Comparison of ENCODE assay signal across 11 cellular contexts in genomic region chr1:25694167-25694566, GRCh38.
DNase-seq lines count a peak whose midpoint lies in the region; ATAC-seq and TF ChIP-seq lines count a peak whose summit lies in the region.
"Had no signal": no experiment of that assay in that cellular context is flagged by ENCODE, and none has a peak within 500 bp of the region (broad histone marks: within the 10 kb centered on the region; RNA-seq: fewer than 3 reads in every experiment).

No MANE protein-coding gene starts in this region.

- peak; percentile 30 for ATAC-seq in mucosa of descending colon
- ATAC-seq: activated CD8-positive, alpha-beta memory T cell treated with anti-CD3 and anti-CD28 coated beads, Interleukin-2, amount 10 ng/mL, durations not matched to agents 7 days and 5 days had no signal

- TF ChIP-seq POLR2A in esophagus squamous epithelium (IDR thresholded peaks at IDR 0.05): no peak

- H3K36me3 ChIP-seq in esophagus squamous epithelium (no peaks in the 10 kb centered on the region), mucosa of descending colon (ENCODE audit: low read depth) (no peaks in the 10 kb centered on the region), tibial artery (no peaks in the 10 kb centered on the region)

- H3K27ac ChIP-seq in esophagus squamous epithelium: peak overlapping the region; percentile 57 to 94 (median 86)
- peak overlapping the region; percentile 78 to 80 for H3K27ac ChIP-seq in tibial artery

- H3K4me1 ChIP-seq in esophagus squamous epithelium: peaks cover 10 to 66% (median 51%) of the 10 kb centered on the region in 3 donors
- H3K4me1 ChIP-seq in mucosa of descending colon (ENCODE audit: low read depth): no peaks in the 10 kb centered on the region
- H3K4me1 ChIP-seq in tibial artery: peaks cover 0 to 64% (median 48%) of the 10 kb centered on the region in 4 donors

- H3K9me3 ChIP-seq in esophagus squamous epithelium: no peaks in the 10 kb centered on the region
- H3K9me3 ChIP-seq in mucosa of descending colon: no peaks in the 10 kb centered on the region
- H3K9me3 ChIP-seq in tibial artery: no peaks in the 10 kb centered on the region

- no peaks in the 10 kb centered on the region for H3K27me3 ChIP-seq in esophagus squamous epithelium
- H3K27me3 ChIP-seq in tibial artery: no peaks in the 10 kb centered on the region

- DNase-seq in NCI-H69 (lab: John Stamatoyannopoulos, UW) (peak; percentile 22), esophagus squamous epithelium (lab: John Stamatoyannopoulos, UW) (no peak), mucosa of descending colon (peak in 1 of 3 donors; percentile 40), tibial artery (peak; percentile 71 to 86), OCI-M2 (lab: John Stamatoyannopoulos, UW; ENCODE audit: unreplicated experiment) (no peak), inferior parietal cortex (ENCODE audit: extremely low spot score) (no peak), HUDEP-2 (lab: John Stamatoyannopoulos, UW; ENCODE audit: unreplicated experiment in 76 of 76) (no peak), SIG-M5 (lab: John Stamatoyannopoulos, UW) (no peak)
- DNase-seq: activated CD8-positive, alpha-beta memory T cell treated with anti-CD3 and anti-CD28 coated beads, Interleukin-2, amount 10 ng/mL, durations not matched to agents 7 days and 5 days; NCI-H1436 treated with DMSO at 0.1 percent for 48 hours; stimulated activated CD4-positive, alpha-beta T cell treated with anti-CD3 and anti-CD28 coated beads, Interleukin-4, amount 100 ng/mL, for 1 hour had no signal

- TF ChIP-seq CTCF in esophagus squamous epithelium (IDR thresholded peaks at IDR 0.05) (no peak), mucosa of descending colon (IDR thresholded peaks at IDR 0.05) (no peak), tibial artery (IDR thresholded peaks at IDR 0.05) (no peak)

- WGBS in esophagus squamous epithelium, 2 donors: 55 to 59% methylated on average over 5 of the region's 5 CpGs

- no peak overlapping the region for H3K4me3 ChIP-seq in esophagus squamous epithelium
- no peak overlapping the region for H3K4me3 ChIP-seq in mucosa of descending colon
- no peak overlapping the region for H3K4me3 ChIP-seq in tibial artery

- intact Hi-C loops in esophagus squamous epithelium (cut with DNase I): no loop called here
- intact Hi-C loops in mucosa of descending colon (cut with DNase I, micrococcal nuclease): loop anchor here in 1 of 2 donors (10.0 kb wide), 1 partner anchor 51 kb away; no protein-coding TSS in a partner anchor
- intact Hi-C loops in tibial artery (cut with DNase I; ENCODE audit: low total_unique reads): loop anchor here (2.0 to 5.0 kb wide), 2 partner anchors 77 to 103 kb away; partner anchors contain the start of gene MAN1C1

Comparison
In these comparisons a context has a peak if more than half of its experiments do, and no peak if none do; other contexts are left out.
1. DNase-seq: peak in NCI-H69 (single experiment) and tibial artery (2 of 2); none in esophagus squamous epithelium (single experiment), OCI-M2 (single experiment), inferior parietal cortex (single experiment), HUDEP-2 (0 of 76) and SIG-M5 (single experiment).